In the genomic region with DNA sequence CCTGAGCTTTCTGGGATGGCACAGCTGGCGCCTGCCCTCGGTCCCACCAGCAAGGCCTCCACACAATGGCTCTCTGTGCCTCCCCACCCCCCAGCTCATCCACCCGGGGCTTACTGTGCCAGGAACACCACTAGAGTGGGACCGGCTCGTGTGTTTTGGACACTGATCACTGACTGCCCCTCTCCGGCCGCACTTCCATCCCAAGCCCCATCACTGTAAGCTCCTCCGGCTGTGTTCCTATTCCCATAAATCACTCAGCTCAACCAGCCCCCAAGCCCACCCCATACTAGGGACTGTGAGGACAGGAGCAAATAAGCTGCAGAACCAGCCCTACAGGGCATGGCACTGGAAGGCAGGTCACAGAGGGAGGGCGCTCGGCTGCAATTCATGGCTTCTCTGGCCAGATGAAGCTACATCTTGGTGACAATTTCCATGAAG, we compare ENCODE assay signal across 14 cellular contexts. TPM values are rescaled to one million over a fixed set of nuclear protein-coding genes. Genes with fewer than 3 reads are reported as not detected.
A peak's percentile ranks its signal among the peaks of the same experiment; 100 is the strongest.
DNase-seq lines count a peak whose midpoint lies in the region; ATAC-seq and TF ChIP-seq lines count a peak whose summit lies in the region.
"Had no signal": no experiment of that assay in that cellular context is flagged by ENCODE, and none has a peak within 500 bp of the region (broad histone marks: within the 10 kb centered on the region; RNA-seq: fewer than 3 reads in every experiment).

No MANE protein-coding gene starts in this region.

- no peaks in the 10 kb centered on the region for H3K9me3 Mint-ChIP-seq in CD4-positive, alpha-beta memory T cell
- H3K9me3 Mint-ChIP-seq: CD8-positive, alpha-beta memory T cell had no signal

- H3K27ac ChIP-seq in CD4-positive, alpha-beta memory T cell (ENCODE audit: low read depth, low read length): no peak overlapping the region
- H3K27ac ChIP-seq in caudate nucleus (ENCODE audit: low read depth, low read length) (peak overlapping the region; percentile 97), spleen (no peak overlapping the region)

- H3K36me3 ChIP-seq in CD4-positive, alpha-beta memory T cell (ENCODE audit: insufficient read depth, low read length): peaks cover 17% of the 10 kb centered on the region
- peaks cover 0 to 31% (median 18%) of the 10 kb centered on the region in 6 donors for H3K36me3 ChIP-seq in spleen

- H3K27me3 ChIP-seq in CD4-positive, alpha-beta memory T cell (ENCODE audit: insufficient read depth, low read length): no peaks in the 10 kb centered on the region
- H3K27me3 ChIP-seq in spleen (replicated peaks in 1 of 7): no peaks in the 10 kb centered on the region

- intact Hi-C loops in CD4-positive, alpha-beta memory T cell (cut with micrococcal nuclease): loop anchor here (10.0 kb wide), 1 partner anchor 203 kb away; the partner anchor contains the start of genes TAF10 and TPP1
- intact Hi-C loops in spleen (cut with DNase I; ENCODE audit: low total_unique reads): no loop called here

- no peak overlapping the region for H3K4me3 Mint-ChIP-seq in CD4-positive, alpha-beta memory T cell
- H3K4me3 Mint-ChIP-seq: CD8-positive, alpha-beta memory T cell had no signal

- CTCF ChIA-PET in CD4-positive, alpha-beta memory T cell (lab: Charles Lee; ENCODE audit: partially characterized antibody): interaction anchor here (0.7 to 1.4 kb wide), 5 partner anchors 9 to 58 kb away, joined by 3 to 6 read pairs (median 3); no protein-coding TSS in a partner anchor

- peaks cover 29 to 36% (median 32%) of the 10 kb centered on the region in 4 donors for H3K4me1 Mint-ChIP-seq in CD4-positive, alpha-beta memory T cell

- POLR2A ChIA-PET in CD4-positive, alpha-beta memory T cell (lab: Charles Lee; ENCODE audit: partially characterized antibody): interaction anchor here (16.3 kb wide), 1 partner anchor 15 kb away, joined by 503 read pairs; the partner anchor contains the start of gene SMPD1

- no peak overlapping the region for H3K4me3 ChIP-seq in CD4-positive, alpha-beta memory T cell (ENCODE audit: low read length in 2 of 2)
- H3K4me3 ChIP-seq in spleen: no peak overlapping the region

- no peaks in the 10 kb centered on the region for H3K27me3 Mint-ChIP-seq in CD4-positive, alpha-beta memory T cell

- no peak for TF ChIP-seq CTCF in spleen (IDR thresholded peaks at IDR 0.05 in 8 of 11, conservative IDR thresholded peaks at IDR 0.05 in 3 of 11)

- no peaks in the 10 kb centered on the region for H3K9me3 ChIP-seq in CD4-positive, alpha-beta memory T cell (ENCODE audit: control insufficient read depth in 1 of 2, low read length in 2 of 2)
- no peaks in the 10 kb centered on the region for H3K9me3 ChIP-seq in spleen

- no peak for DNase-seq in CD4-positive, alpha-beta memory T cell
- DNase-seq in caudate nucleus (lab: John Stamatoyannopoulos, UW) (peak in 60 of 61 donors; percentile 15 to 93 (median 78)), medulla oblongata (ENCODE audit: extremely low spot score) (peak; percentile 87), spleen (peak; percentile 69), OCI-M2 (lab: John Stamatoyannopoulos, UW; ENCODE audit: unreplicated experiment) (no peak)
- DNase-seq: AML-193; CD8-positive, alpha-beta memory T cell; NCI-H1436; NCI-H2029 treated with DMSO at 0.1 percent for 48 hours; NCI-H510A treated with DMSO at 0.1 percent for 48 hours; RPMI8226 had no signal

- peaks cover 17 to 25% of the 10 kb centered on the region in 2 donors for H3K36me3 Mint-ChIP-seq in CD4-positive, alpha-beta memory T cell

- peak overlapping the region in 4 of 7 donors; percentile 7 to 68 (median 30) for H3K27ac Mint-ChIP-seq in CD4-positive, alpha-beta memory T cell

- peaks cover 70% of the 10 kb centered on the region for H3K4me1 ChIP-seq in CD4-positive, alpha-beta memory T cell (ENCODE audit: insufficient read depth, low read length)
- peaks cover 4 to 30% (median 21%) of the 10 kb centered on the region in 6 donors for H3K4me1 ChIP-seq in spleen

- WGBS in spleen, 5 donors: 93 to 97% (median 95%) methylated on average over 10 of the region's 10 CpGs

- no peak for TF ChIP-seq POLR2A in spleen (IDR thresholded peaks at IDR 0.05)

- ATAC-seq in HG03039 (IDR thresholded peaks at IDR 0.05; ENCODE audit: unreplicated experiment) (no peak), GM18519 (IDR thresholded peaks at IDR 0.05; ENCODE audit: low FRiP score, unreplicated experiment) (no peak)

RNA-seq across cellular contexts. Expression of gene APBB1, which starts 7.3 kb away (rescaled TPM):
- 10 to 100 TPM; 93.2 to 93.5 TPM for total RNA-seq in CD4-positive, alpha-beta memory T cell
- polyA plus RNA-seq in CD4-positive, alpha-beta memory T cell: 100 to 1,000 TPM in 1 of 2 donors, 10 to 100 TPM in 1; 84.7 to 107 TPM
- 10 to 100 TPM; 23.5 to 42.4 (median 27.3) TPM for total RNA-seq in spleen
- 10 to 100 TPM; 18.6 to 25.9 (median 22.2) TPM for polyA plus RNA-seq in spleen

RNA-seq across cellular contexts. Expression of gene SMPD1, which starts 21.3 kb away (rescaled TPM):
- 10 to 100 TPM; 39.3 to 43.6 TPM for total RNA-seq in CD4-positive, alpha-beta memory T cell
- polyA plus RNA-seq in CD4-positive, alpha-beta memory T cell: 10 to 100 TPM in 1 of 2 donors, 1 to 10 TPM in 1; 9.2 to 12.1 TPM
- 10 to 100 TPM; 21.9 to 33.8 (median 27.7) TPM for total RNA-seq in spleen
- polyA plus RNA-seq in spleen: 10 to 100 TPM; 23.8 to 28.9 (median 24.2) TPM

RNA-seq across cellular contexts. Expression of gene HPX, which starts 29.2 kb away (rescaled TPM):
- 1 to 10 TPM in 1 of 2 experiments, under 1 TPM in 1; 0.83 to 1.3 TPM for total RNA-seq in CD4-positive, alpha-beta memory T cell
- polyA plus RNA-seq in CD4-positive, alpha-beta memory T cell: not detected
- 1 to 10 TPM in 6 of 7 donors, not detected in 1; 1.0 to 3.8 (median 2.8) TPM for total RNA-seq in spleen
- polyA plus RNA-seq in spleen: 1 to 10 TPM in 1 of 3 donors, under 1 TPM in 2; 0.65 to 1.4 (median 0.83) TPM
- total RNA-seq: H4 had no signal
- polyA plus RNA-seq: CD8-positive, alpha-beta memory T cell had no signal

Comparison
In these comparisons a context has a peak if more than half of its experiments do, and no peak if none do; other contexts are left out.
1. DNase-seq: peak in caudate nucleus (60 of 61), medulla oblongata (single experiment) and spleen (single experiment); none in CD4-positive, alpha-beta memory T cell (0 of 5) and OCI-M2 (single experiment).